Comparison of ENCODE assay signal across 14 cellular contexts in genomic region chr19:13790354-13790753, GRCh38. TPM values are rescaled to one million over a fixed set of nuclear protein-coding genes. Genes with fewer than 3 reads are reported as not detected.
DNase-seq lines count a peak whose midpoint lies in the region; ATAC-seq and TF ChIP-seq lines count a peak whose summit lies in the region.
"Had no signal": no experiment of that assay in that cellular context is flagged by ENCODE, and none has a peak within 500 bp of the region (broad histone marks: within the 10 kb centered on the region; RNA-seq: fewer than 3 reads in every experiment).

No MANE protein-coding gene starts in this region.

- peak; percentile 74 for ATAC-seq in central memory CD8-positive, alpha-beta T cell (replicated peaks; ENCODE audit: extremely low read depth, poor library complexity, severe bottlenecking)
- no peak for ATAC-seq in stimulated activated memory B cell treated with anti-CD40 and anti-IgM and Interleukin-4, amounts not matched to agents 10 μg/mL and 1 μg/mL and 100 μg/mL, for 72 hours
- ATAC-seq: SK-N-SH treated with all-trans-retinoic acid at 6 μM for 48 hours; stimulated activated naive CD8-positive, alpha-beta T cell treated with anti-CD3 and anti-CD28 coated beads, Interleukin-15, Interleukin-2, amounts not matched to agents 100 U/mL and 50 U/mL, for 24 hours had no signal

- DNase-seq in activated naive CD4-positive, alpha-beta T cell treated with anti-CD3 and anti-CD28 coated beads for 36 hours = no peak
- DNase-seq in RWPE1 (ENCODE audit: low spot score) = no peak
- DNase-seq in central memory CD8-positive, alpha-beta T cell (ENCODE audit: low spot score in 2 of 2) = peak; percentile 34 to 72
- no peak for DNase-seq in kidney glomerular epithelial cell (lab: John Stamatoyannopoulos, UW)
- no peak for DNase-seq in NCI-H2227 treated with DMSO at 0.1 percent for 48 hours (lab: John Stamatoyannopoulos, UW)
- DNase-seq in superior temporal gyrus (ENCODE audit: extremely low spot score) = no peak
- DNase-seq: erythroblast; HCEC 1CT; NCI-H345; stimulated activated naive CD8-positive, alpha-beta T cell treated with anti-CD3 and anti-CD28 coated beads, Interleukin-15, Interleukin-2, amounts not matched to agents 100 U/mL and 50 U/mL, for 24 hours had no signal

- peak overlapping the region; percentile 96 for H3K27ac ChIP-seq in RWPE1

- CTCF ChIA-PET in activated naive CD4-positive, alpha-beta T cell treated with anti-CD3 and anti-CD28 coated beads for 36 hours (lab: Charles Lee) = no interaction called here
- CTCF ChIA-PET in RWPE1 (lab: Yijun Ruan, JAX) = interaction anchor here (0.7 kb wide), 1 partner anchor 241 kb away, joined by 5 read pairs; the partner anchor contains the start of gene IL27RA

- H3K4me1 Mint-ChIP-seq in activated naive CD4-positive, alpha-beta T cell treated with anti-CD3 and anti-CD28 coated beads, Interleukin-2, amount 50 U/mL, for 24 hours = peaks cover 34% of the 10 kb centered on the region
- peaks cover 30% of the 10 kb centered on the region for H3K4me1 Mint-ChIP-seq in activated naive CD4-positive, alpha-beta T cell treated with anti-CD3 and anti-CD28 coated beads for 36 hours (ENCODE audit: low read depth)
- peaks cover 39% of the 10 kb centered on the region for H3K4me1 Mint-ChIP-seq in central memory CD8-positive, alpha-beta T cell
- H3K4me1 Mint-ChIP-seq in stimulated activated memory B cell treated with anti-CD40 and anti-IgM and Interleukin-4, amounts not matched to agents 10 μg/mL and 1 μg/mL and 100 μg/mL, for 72 hours = peaks cover 44% of the 10 kb centered on the region

- H3K36me3 Mint-ChIP-seq in activated naive CD4-positive, alpha-beta T cell treated with anti-CD3 and anti-CD28 coated beads, Interleukin-2, amount 50 U/mL, for 24 hours = no peaks in the 10 kb centered on the region
- no peaks in the 10 kb centered on the region for H3K36me3 Mint-ChIP-seq in activated naive CD4-positive, alpha-beta T cell treated with anti-CD3 and anti-CD28 coated beads for 36 hours (ENCODE audit: low read depth)
- peaks cover 18% of the 10 kb centered on the region for H3K36me3 Mint-ChIP-seq in central memory CD8-positive, alpha-beta T cell (ENCODE audit: insufficient read depth)
- H3K36me3 Mint-ChIP-seq in stimulated activated memory B cell treated with anti-CD40 and anti-IgM and Interleukin-4, amounts not matched to agents 10 μg/mL and 1 μg/mL and 100 μg/mL, for 72 hours = no peaks in the 10 kb centered on the region
- H3K36me3 Mint-ChIP-seq: brain had no signal

- peak overlapping the region; percentile 87 for H3K27ac Mint-ChIP-seq in activated naive CD4-positive, alpha-beta T cell treated with anti-CD3 and anti-CD28 coated beads, Interleukin-2, amount 50 U/mL, for 24 hours
- H3K27ac Mint-ChIP-seq in activated naive CD4-positive, alpha-beta T cell treated with anti-CD3 and anti-CD28 coated beads for 36 hours = no peak overlapping the region
- peak overlapping the region; percentile 100 for H3K27ac Mint-ChIP-seq in central memory CD8-positive, alpha-beta T cell (ENCODE audit: low read depth)
- peak overlapping the region; percentile 12 for H3K27ac Mint-ChIP-seq in stimulated activated memory B cell treated with anti-CD40 and anti-IgM and Interleukin-4, amounts not matched to agents 10 μg/mL and 1 μg/mL and 100 μg/mL, for 72 hours
- H3K27ac Mint-ChIP-seq: brain had no signal

- POLR2A ChIA-PET in RWPE1 (lab: Yijun Ruan, JAX; ENCODE audit: low non-redundant PET) = no interaction called here

- intact Hi-C loops in activated naive CD4-positive, alpha-beta T cell treated with anti-CD3 and anti-CD28 coated beads for 36 hours (cut with micrococcal nuclease) = no loop called here

- H3K9me3 Mint-ChIP-seq in activated naive CD4-positive, alpha-beta T cell treated with anti-CD3 and anti-CD28 coated beads, Interleukin-2, amount 50 U/mL, for 24 hours = no peaks in the 10 kb centered on the region
- H3K9me3 Mint-ChIP-seq in activated naive CD4-positive, alpha-beta T cell treated with anti-CD3 and anti-CD28 coated beads for 36 hours = no peaks in the 10 kb centered on the region
- H3K9me3 Mint-ChIP-seq in central memory CD8-positive, alpha-beta T cell = no peaks in the 10 kb centered on the region
- H3K9me3 Mint-ChIP-seq in stimulated activated memory B cell treated with anti-CD40 and anti-IgM and Interleukin-4, amounts not matched to agents 10 μg/mL and 1 μg/mL and 100 μg/mL, for 72 hours = no peaks in the 10 kb centered on the region
- H3K9me3 Mint-ChIP-seq: brain had no signal

- H3K4me3 Mint-ChIP-seq in activated naive CD4-positive, alpha-beta T cell treated with anti-CD3 and anti-CD28 coated beads, Interleukin-2, amount 50 U/mL, for 24 hours = peak overlapping the region; percentile 49
- no peak overlapping the region for H3K4me3 Mint-ChIP-seq in activated naive CD4-positive, alpha-beta T cell treated with anti-CD3 and anti-CD28 coated beads for 36 hours
- H3K4me3 Mint-ChIP-seq in central memory CD8-positive, alpha-beta T cell = peak overlapping the region; percentile 85
- H3K4me3 Mint-ChIP-seq in stimulated activated memory B cell treated with anti-CD40 and anti-IgM and Interleukin-4, amounts not matched to agents 10 μg/mL and 1 μg/mL and 100 μg/mL, for 72 hours = no peak overlapping the region
- H3K4me3 Mint-ChIP-seq: brain had no signal

- no peaks in the 10 kb centered on the region for H3K27me3 Mint-ChIP-seq in activated naive CD4-positive, alpha-beta T cell treated with anti-CD3 and anti-CD28 coated beads, Interleukin-2, amount 50 U/mL, for 24 hours
- H3K27me3 Mint-ChIP-seq in activated naive CD4-positive, alpha-beta T cell treated with anti-CD3 and anti-CD28 coated beads for 36 hours (ENCODE audit: low read depth) = no peaks in the 10 kb centered on the region
- no peaks in the 10 kb centered on the region for H3K27me3 Mint-ChIP-seq in central memory CD8-positive, alpha-beta T cell
- H3K27me3 Mint-ChIP-seq in stimulated activated memory B cell treated with anti-CD40 and anti-IgM and Interleukin-4, amounts not matched to agents 10 μg/mL and 1 μg/mL and 100 μg/mL, for 72 hours = no peaks in the 10 kb centered on the region

- TF ChIP-seq CTCF in RWPE1 (conservative IDR thresholded peaks at IDR 0.05; ENCODE audit: low read depth) = no peak

RNA-seq across cellular contexts. Expression of gene ZSWIM4, which starts 4.9 kb away (rescaled TPM):
- total RNA-seq in activated naive CD4-positive, alpha-beta T cell treated with anti-CD3 and anti-CD28 coated beads for 36 hours = 1 to 10 TPM; 6.7 to 7.1 TPM

RNA-seq across cellular contexts. Expression of gene C19orf53, which starts 16.1 kb away (rescaled TPM):
- 100 to 1,000 TPM; 116 to 132 TPM for total RNA-seq in activated naive CD4-positive, alpha-beta T cell treated with anti-CD3 and anti-CD28 coated beads for 36 hours

RNA-seq across cellular contexts. Expression of gene MRI1, which starts 26.0 kb away (rescaled TPM):
- total RNA-seq in activated naive CD4-positive, alpha-beta T cell treated with anti-CD3 and anti-CD28 coated beads for 36 hours = 10 to 100 TPM; 14.0 to 14.8 TPM

Comparison
In these comparisons a context has a peak if more than half of its experiments do, and no peak if none do; other contexts are left out.
1. H3K4me3 Mint-ChIP-seq: peak in activated naive CD4-positive, alpha-beta T cell treated with anti-CD3 and anti-CD28 coated beads, Interleukin-2, amount 50 U/mL, for 24 hours (single experiment) and central memory CD8-positive, alpha-beta T cell (single experiment); none in activated naive CD4-positive, alpha-beta T cell treated with anti-CD3 and anti-CD28 coated beads for 36 hours (single experiment) and stimulated activated memory B cell treated with anti-CD40 and anti-IgM and Interleukin-4, amounts not matched to agents 10 μg/mL and 1 μg/mL and 100 μg/mL, for 72 hours (single experiment).
2. DNase-seq: peak in central memory CD8-positive, alpha-beta T cell (2 of 2); none in activated naive CD4-positive, alpha-beta T cell treated with anti-CD3 and anti-CD28 coated beads for 36 hours (single experiment), RWPE1 (single experiment), kidney glomerular epithelial cell (single experiment), NCI-H2227 treated with DMSO at 0.1 percent for 48 hours (single experiment) and superior temporal gyrus (single experiment).